Comparison of ENCODE assay signal across 13 cellular contexts in genomic region chr3:12350151-12350813, GRCh38.
DNase-seq lines count a peak whose midpoint lies in the region; ATAC-seq, FAIRE-seq and TF ChIP-seq lines count a peak whose summit lies in the region.
"Had no signal": no experiment of that assay in that cellular context is flagged by ENCODE, and none has a peak within 500 bp of the region (broad histone marks: within the 10 kb centered on the region; RNA-seq: fewer than 3 reads in every experiment).

No MANE protein-coding gene starts in this region.

- FAIRE-seq in pancreas (lab: Jason Lieb, UNC) (no peak), HTR-8/SVneo (lab: Jason Lieb, UNC) (no peak)

- no peaks in the 10 kb centered on the region for H3K9me3 ChIP-seq in pancreas

- no peaks in the 10 kb centered on the region for H3K36me3 ChIP-seq in pancreas

- H3K27ac ChIP-seq in pancreas = no peak overlapping the region
- H3K27ac ChIP-seq: GM23248, parathyroid adenoma had no signal

- H3K27me3 ChIP-seq in pancreas = no peaks in the 10 kb centered on the region

- intact Hi-C loops in pancreas (cut with DNase I) = no loop called here

- peaks cover 9 to 20% (median 13%) of the 10 kb centered on the region in 3 donors for H3K4me1 ChIP-seq in pancreas

- TF ChIP-seq CTCF in AG10803 (conservative IDR thresholded peaks at IDR 0.05; ENCODE audit: low read length) (no peak), pancreas (IDR thresholded peaks at IDR 0.05) (no peak)

- WGBS in pancreas, 2 donors = 8% methylated on average over 8 of the region's 8 CpGs

- H3K4me3 ChIP-seq in AG10803 (ENCODE audit: low read length) (no peak overlapping the region), pancreas (no peak overlapping the region)
- H3K4me3 ChIP-seq: GM23248 had no signal

- ATAC-seq in pancreas (peak; percentile 89 to 95 (median 90)), GM18868 (IDR thresholded peaks at IDR 0.05; ENCODE audit: unreplicated experiment) (no peak), GM19397 (IDR thresholded peaks at IDR 0.05; ENCODE audit: unreplicated experiment) (no peak)
- ATAC-seq: activated CD8-positive, alpha-beta T cell treated with anti-CD3 and anti-CD28 coated beads, Interleukin-2, amount 10 ng/mL, durations not matched to agents 7 days and 5 days had no signal

- peak; percentile 8 for DNase-seq in AG10803 (ENCODE audit: low read depth)
- DNase-seq in RPMI7951 (ENCODE audit: low read depth) = peak; percentile 47
- peak; percentile 67 for DNase-seq in fibroblast of the conjunctiva (ENCODE audit: low read depth)
- DNase-seq in pancreas = peak in 4 of 6 donors; percentile 22 to 66 (median 54)
- DNase-seq in activated naive CD4-positive, alpha-beta T cell treated with Interleukin-2 at 50 U/mL for 16 hours = no peak
- no peak for DNase-seq in HTR-8/SVneo (ENCODE audit: insufficient read length, low spot score)
- DNase-seq: activated CD8-positive, alpha-beta T cell treated with anti-CD3 and anti-CD28 coated beads, Interleukin-2, amount 10 ng/mL, durations not matched to agents 7 days and 5 days; NCI-H526 treated with DMSO at 0.1 percent for 48 hours; T-helper 1 cell had no signal

Comparison
In these comparisons a context has a peak if more than half of its experiments do, and no peak if none do; other contexts are left out.
1. DNase-seq: peak in AG10803 (single experiment), RPMI7951 (single experiment), fibroblast of the conjunctiva (single experiment) and pancreas (4 of 6); none in activated naive CD4-positive, alpha-beta T cell treated with Interleukin-2 at 50 U/mL for 16 hours (single experiment) and HTR-8/SVneo (single experiment).
2. ATAC-seq: peak in pancreas (4 of 4); none in GM18868 (single experiment) and GM19397 (single experiment).